In genomic region chr10:93115661-93116383, GRCh38 we compare ENCODE assay signal across 8 cellular contexts. TPM values are rescaled to one million over a fixed set of nuclear protein-coding genes. Genes with fewer than 3 reads are reported as not detected.
DNase-seq lines count a peak whose midpoint lies in the region; ATAC-seq lines count a peak whose summit lies in the region.

No MANE protein-coding gene starts in this region.

- DNase-seq in D341Med (ENCODE audit: low spot score): peak; percentile 72
- peak; percentile 1 for DNase-seq in NCI-H2029 treated with DMSO at 0.1 percent for 48 hours (lab: John Stamatoyannopoulos, UW)
- peak; percentile 81 for DNase-seq in activated CD4-positive, alpha-beta T cell treated with anti-CD3 and anti-CD28 coated beads for 48 hours
- peak; percentile 77 for DNase-seq in dermis blood vessel endothelial cell
- peak; percentile 58 to 79 for DNase-seq in lung microvascular endothelial cell (ENCODE audit: low read depth in 2 of 2)
- peak; percentile 20 to 44 for DNase-seq in stimulated activated CD8-positive, alpha-beta memory T cell treated with anti-CD3 and anti-CD28 coated beads, Interleukin-4, amount 100 ng/mL, for 4 hours (ENCODE audit: low read depth in 2 of 2, low spot score in 1 of 2)

- ATAC-seq in GM21786 (IDR thresholded peaks at IDR 0.05; ENCODE audit: unreplicated experiment) (peak; percentile 66), HG03457 (IDR thresholded peaks at IDR 0.05; ENCODE audit: unreplicated experiment) (no peak)

RNA-seq across cellular contexts. Expression of gene CYP26A1, which starts 42.1 kb away (rescaled TPM):
- 2.2 and 2.7 TPM in 2 replicates for total RNA-seq in dermis blood vessel endothelial cell
- total RNA-seq in lung microvascular endothelial cell: 0.44 and 1.6 TPM in 2 replicates

RNA-seq across cellular contexts. Expression of gene CYP26C1, which starts 55.2 kb away (rescaled TPM):
- total RNA-seq in dermis blood vessel endothelial cell (1.9 and 5.4 TPM in 2 replicates), lung microvascular endothelial cell (0.44 and 1.6 TPM in 2 replicates)

Comparison
In these comparisons a context has a peak if more than half of its experiments do, and no peak if none do; other contexts are left out.
1. DNase-seq: peak in every context shown above with its lines; median percentile 81 in activated CD4-positive, alpha-beta T cell treated with anti-CD3 and anti-CD28 coated beads for 48 hours; 77 in dermis blood vessel endothelial cell; 72 in D341Med; 68 in lung microvascular endothelial cell; 32 in stimulated activated CD8-positive, alpha-beta memory T cell treated with anti-CD3 and anti-CD28 coated beads, Interleukin-4, amount 100 ng/mL, for 4 hours; 1 in NCI-H2029 treated with DMSO at 0.1 percent for 48 hours.